In the genomic region with DNA sequence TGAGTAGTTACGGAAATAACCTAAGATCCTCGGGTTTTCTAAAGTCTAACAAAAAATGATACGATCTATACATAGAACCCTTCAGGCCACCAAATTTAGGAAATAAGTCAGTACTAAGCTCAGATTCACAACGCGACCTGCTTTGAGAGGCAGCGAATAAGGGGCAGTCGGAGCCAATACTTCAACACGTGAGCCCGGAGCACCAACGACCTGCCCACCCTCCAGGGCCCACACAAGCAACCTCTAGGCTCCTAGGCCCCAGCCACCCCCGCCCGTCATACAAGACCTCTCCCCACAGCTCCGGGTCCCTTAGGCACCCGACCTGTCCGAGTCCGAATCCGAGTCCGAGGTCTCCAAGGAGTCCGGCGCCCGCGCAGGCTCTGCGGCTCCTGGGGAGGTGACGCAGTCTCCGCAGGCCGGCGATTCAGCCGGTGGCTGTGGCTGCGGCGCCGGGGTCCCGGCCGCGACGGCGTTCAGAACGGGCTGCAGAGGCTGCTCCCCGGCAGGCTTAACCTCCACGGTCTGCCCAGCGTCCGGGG, we compare ENCODE assay signal across 8 cellular contexts. TPM values are rescaled to one million over a fixed set of nuclear protein-coding genes. Genes with fewer than 3 reads are reported as not detected.
A peak's percentile ranks its signal among the peaks of the same experiment; 100 is the strongest.
DNase-seq lines count a peak whose midpoint lies in the region; TF ChIP-seq lines count a peak whose summit lies in the region.

No MANE protein-coding gene starts in this region.

- TSS peak; percentile 54 for BruUV-seq in Calu3 (replicated peaks; lab: Mats Ljungman, UMichigan)

- H3K4me3 ChIP-seq in iPS-18a (ENCODE audit: low read length) (peak overlapping the region; percentile 95), skeletal muscle tissue (ENCODE audit: low read length in 3 of 3) (peak overlapping the region; percentile 85 to 88 (median 87))

- H3K4me1 ChIP-seq in iPS-18a (ENCODE audit: control insufficient read depth, low read depth, low read length) = peaks cover 10% of the 10 kb centered on the region
- H3K4me1 ChIP-seq in skeletal muscle tissue (ENCODE audit: control insufficient read depth in 3 of 3, insufficient read depth in 3 of 3, low read length in 3 of 3) = peaks cover 4 to 21% (median 20%) of the 10 kb centered on the region in 3 donors

- DNase-seq in Calu3 = peak; percentile 51
- DNase-seq in GM20000 (ENCODE audit: low spot score) = peak; percentile 63
- peak; percentile 56 for DNase-seq in HPDE6-E6E7 (ENCODE audit: extremely low spot score)
- DNase-seq in T-helper 9 cell = peak; percentile 39
- DNase-seq in astrocyte of the hippocampus (ENCODE audit: low read depth, low spot score) = peak; percentile 80
- DNase-seq in NCI-H774 (lab: John Stamatoyannopoulos, UW) = no peak

- H3K4me3 Mint-ChIP-seq in Calu3 (ENCODE audit: low read depth, unreplicated experiment) = peak overlapping the region; percentile 85

- no peaks in the 10 kb centered on the region for H3K27me3 Mint-ChIP-seq in Calu3 (ENCODE audit: unreplicated experiment)

- H3K9ac ChIP-seq in iPS-18a (ENCODE audit: low read length) (peak overlapping the region; percentile 90), skeletal muscle tissue (ENCODE audit: low read depth in 1 of 3, low read length in 3 of 3) (peak overlapping the region; percentile 79 to 91 (median 89))

- intact Hi-C loops in Calu3 (cut with micrococcal nuclease; ENCODE audit: unreplicated experiment) = loop anchor here (10.0 kb wide), 1 partner anchor 379 kb away; no protein-coding TSS in a partner anchor

- H3K9me3 Mint-ChIP-seq in Calu3 (ENCODE audit: low read depth, unreplicated experiment) = no peaks in the 10 kb centered on the region

- peaks cover 24% of the 10 kb centered on the region for H3K4me1 Mint-ChIP-seq in Calu3 (ENCODE audit: low read depth, unreplicated experiment)

- no peak for TF ChIP-seq CTCF in Calu3 (IDR thresholded peaks at IDR 0.05; ENCODE audit: unreplicated experiment)
- TF ChIP-seq CTCF in GM20000 (IDR thresholded peaks at IDR 0.05; ENCODE audit: extremely low read depth, missing control alignments) = no peak

- peaks cover 31% of the 10 kb centered on the region for H3K36me3 Mint-ChIP-seq in Calu3 (ENCODE audit: insufficient read depth, unreplicated experiment)

- H3K27ac ChIP-seq in iPS-18a (ENCODE audit: low read length) = peak overlapping the region; percentile 65
- H3K27ac ChIP-seq in skeletal muscle tissue (ENCODE audit: low read depth, low read length) = peak overlapping the region; percentile 88

- peak overlapping the region; percentile 82 for H3K27ac Mint-ChIP-seq in Calu3 (ENCODE audit: unreplicated experiment)

- no peaks in the 10 kb centered on the region for H3K27me3 ChIP-seq in iPS-18a (ENCODE audit: control insufficient read depth, insufficient read depth, low read length)
- no peaks in the 10 kb centered on the region for H3K27me3 ChIP-seq in skeletal muscle tissue (ENCODE audit: control insufficient read depth in 3 of 3, insufficient read depth in 3 of 3, low read length in 3 of 3)

- CTCF ChIA-PET in Calu3 (lab: Charles Lee) = no interaction called here

- H3K9me3 ChIP-seq in iPS-18a (ENCODE audit: control insufficient read depth, low read depth, low read length) (no peaks in the 10 kb centered on the region), skeletal muscle tissue (ENCODE audit: control insufficient read depth in 3 of 3, low read length in 3 of 3) (no peaks in the 10 kb centered on the region)

- H3K36me3 ChIP-seq in iPS-18a (ENCODE audit: control insufficient read depth, low read depth, low read length) (peaks cover 28% of the 10 kb centered on the region), skeletal muscle tissue (ENCODE audit: control insufficient read depth in 3 of 3, insufficient read depth in 3 of 3, low read length in 3 of 3) (peaks cover 0 to 13% (median 4%) of the 10 kb centered on the region in 3 donors)

RNA-seq across cellular contexts. Expression of gene NAF1, which starts 0.6 kb away (rescaled TPM):
- total RNA-seq in Calu3 (2022) = 24.1 and 25.6 TPM in 2 replicates
- 14.1 TPM for total RNA-seq in skeletal muscle tissue
